ENCODE assay signal across 16 cellular contexts in genomic region chr14:91105673-91106072, GRCh38. TPM values are rescaled to one million over a fixed set of nuclear protein-coding genes. Genes with fewer than 3 reads are reported as not detected.
A peak's percentile ranks its signal among the peaks of the same experiment; 100 is the strongest.
DNase-seq lines count a peak whose midpoint lies in the region; ATAC-seq, FAIRE-seq and TF ChIP-seq lines count a peak whose summit lies in the region.
"Had no signal": no experiment of that assay in that cellular context is flagged by ENCODE, and none has a peak within 500 bp of the region (broad histone marks: within the 10 kb centered on the region; RNA-seq: fewer than 3 reads in every experiment).

No MANE protein-coding gene starts in this region.

- no TSS peak for BruUV-seq in PC-3 (replicated peaks; lab: Mats Ljungman, UMichigan)

- H3F3A ChIP-seq in PC-3 (ENCODE audit: low read length, unreplicated experiment), result no peaks in the 10 kb centered on the region

- ATAC-seq in PC-3 (peak; percentile 13; the same call in 1 of the 2 replicates), esophagus mucosa (peak; percentile 51)
- ATAC-seq: A549, HCT116 had no signal

- no peak overlapping the region for H3K4me2 ChIP-seq in PC-3 (ENCODE audit: low read length)
- H3K4me2 ChIP-seq: A549 had no signal

- DNase-seq in PC-3, result peak; percentile 10
- peak; percentile 29 for DNase-seq in kidney tubule cell (ENCODE audit: low spot score)
- DNase-seq in renal cortical epithelial cell (ENCODE audit: low read depth), result peak; percentile 33
- no peak for DNase-seq in D721Med (ENCODE audit: insufficient read length, low spot score)
- no peak for DNase-seq in frontal cortex (ENCODE audit: low spot score in 2 of 2)
- no peak for DNase-seq in amniotic stem cell (lab: John Stamatoyannopoulos, UW)
- DNase-seq: BE2C; CD4-positive, alpha-beta memory T cell; DMS153; DND-41; GDM1 had no signal

- H3K9me3 ChIP-seq in PC-3 (ENCODE audit: low read length), result no peaks in the 10 kb centered on the region
- H3K9me3 ChIP-seq: A549, BE2C had no signal

- no peak overlapping the region for H3K27ac ChIP-seq in PC-3 (ENCODE audit: low read length)
- H3K27ac ChIP-seq: A549, C4-2B had no signal

- H3K4me1 ChIP-seq in PC-3 (ENCODE audit: insufficient read depth, low read length), result peaks cover 9% of the 10 kb centered on the region
- H3K4me1 ChIP-seq: A549, BE2C had no signal

- H3K36me3 ChIP-seq in PC-3 (ENCODE audit: low read depth, low read length), result no peaks in the 10 kb centered on the region
- H3K36me3 ChIP-seq: BE2C had no signal

- TF ChIP-seq CTCF in PC-3 (conservative IDR thresholded peaks at IDR 0.05; ENCODE audit: low read depth, low read length), result no peak
- TF ChIP-seq CTCF in D721Med (IDR thresholded peaks at IDR 0.05; ENCODE audit: insufficient read depth, missing control alignments), result no peak

- CTCF ChIA-PET in PC-3 (lab: Charles Lee), result no interaction called here

- no peaks in the 10 kb centered on the region for H3K9me2 ChIP-seq in PC-3 (replicated peaks; ENCODE audit: low read length)

- H2AFZ ChIP-seq in PC-3 (ENCODE audit: low read length), result no peak overlapping the region

- no peak for FAIRE-seq in D721Med (lab: Jason Lieb, UNC)
- no peak for FAIRE-seq in frontal cortex (lab: Jason Lieb, UNC)
- FAIRE-seq: A549, HTR-8/SVneo had no signal

- POLR2A ChIA-PET in PC-3 (lab: Charles Lee; ENCODE audit: unreplicated experiment), result no interaction called here

- no peaks in the 10 kb centered on the region for H4K20me1 ChIP-seq in PC-3 (ENCODE audit: low read length)

- intact Hi-C loops in PC-3 (cut with micrococcal nuclease), result no loop called here

- no peaks in the 10 kb centered on the region for H3K79me2 ChIP-seq in PC-3 (ENCODE audit: low read length)

- H3K27me3 ChIP-seq in PC-3 (ENCODE audit: low read length), result no peaks in the 10 kb centered on the region; the same call in 1 of the 2 replicates
- H3K27me3 ChIP-seq: BE2C had no signal

- H3K9ac ChIP-seq in PC-3 (ENCODE audit: low read length), result no peak overlapping the region

- H3K4me3 ChIP-seq in PC-3 (ENCODE audit: low read length), result no peak overlapping the region
- H3K4me3 ChIP-seq: A549 had no signal

RNA-seq across cellular contexts. Expression of gene DGLUCY, which starts 8.2 kb away (rescaled TPM):
- total RNA-seq in PC-3 (2014; rRNA removed), result 0.84 and 0.92 TPM in 2 replicates
- 21.8 TPM for total RNA-seq in esophagus mucosa
- 53.7 and 56.8 TPM in 2 replicates for total RNA-seq in renal cortical epithelial cell
- total RNA-seq in frontal cortex, result 23.2 TPM

RNA-seq across cellular contexts. Expression of gene RPS6KA5, which starts 45.2 kb away (rescaled TPM):
- 8.6 and 10.7 TPM in 2 replicates for total RNA-seq in PC-3 (2014; rRNA removed)
- 9.1 TPM for total RNA-seq in esophagus mucosa
- 3.3 TPM in 2 replicates for total RNA-seq in renal cortical epithelial cell
- total RNA-seq in frontal cortex, result 8.2 TPM

Comparison
In these comparisons a context has a peak if more than half of its experiments do, and no peak if none do; other contexts are left out.
1. DNase-seq: peak in PC-3 (single experiment), kidney tubule cell (single experiment) and renal cortical epithelial cell (single experiment); none in D721Med (single experiment), frontal cortex (0 of 2) and amniotic stem cell (single experiment).
2. RNA of gene DGLUCY, which starts 8.2 kb away (total RNA-seq): 53.7 to 56.8 TPM in renal cortical epithelial cell, 23.2 TPM in frontal cortex (single experiment) and 21.8 TPM in esophagus mucosa (single experiment); 0.84 to 0.92 TPM in PC-3; every median in the first group is over 10 times any median in the second.